ENCODE assay signal across 8 cellular contexts in genomic region chr3:64030741-64031140, GRCh38. TPM values are rescaled to one million over a fixed set of nuclear protein-coding genes. Genes with fewer than 3 reads are reported as not detected.
DNase-seq lines count a peak whose midpoint lies in the region; ATAC-seq and TF ChIP-seq lines count a peak whose summit lies in the region.

No MANE protein-coding gene starts in this region.

- peaks cover 37 to 57% of the 10 kb centered on the region in 2 donors for H3K27me3 Mint-ChIP-seq in natural killer cell (ENCODE audit: low read depth in 2 of 2)
- peaks cover 17% of the 10 kb centered on the region for H3K27me3 Mint-ChIP-seq in stimulated activated memory B cell treated with anti-CD40 and anti-IgM and Interleukin-4, amounts not matched to agents 10 μg/mL and 1 μg/mL and 100 μg/mL, for 72 hours

- peak; percentile 97 for ATAC-seq in GM21360 (IDR thresholded peaks at IDR 0.05; ENCODE audit: unreplicated experiment)
- peak; percentile 90 to 99 (median 98) for ATAC-seq in natural killer cell
- peak; percentile 97 for ATAC-seq in stimulated activated memory B cell treated with anti-CD40 and anti-IgM and Interleukin-4, amounts not matched to agents 10 μg/mL and 1 μg/mL and 100 μg/mL, for 72 hours

- peaks cover 0 to 4% (median 0%) of the 10 kb centered on the region in 4 donors for H3K9me3 ChIP-seq in esophagus muscularis mucosa

- H3K36me3 Mint-ChIP-seq in natural killer cell = no peaks in the 10 kb centered on the region
- H3K36me3 Mint-ChIP-seq in stimulated activated memory B cell treated with anti-CD40 and anti-IgM and Interleukin-4, amounts not matched to agents 10 μg/mL and 1 μg/mL and 100 μg/mL, for 72 hours = peaks cover 8% of the 10 kb centered on the region

- peak overlapping the region in 1 of 2 donors; percentile 59 for H3K27ac Mint-ChIP-seq in natural killer cell
- H3K27ac Mint-ChIP-seq in stimulated activated memory B cell treated with anti-CD40 and anti-IgM and Interleukin-4, amounts not matched to agents 10 μg/mL and 1 μg/mL and 100 μg/mL, for 72 hours = peak overlapping the region; percentile 76

- intact Hi-C loops in esophagus muscularis mucosa (cut with DNase I) (loop anchor here (1.0 to 10.0 kb wide), 4 partner anchors 132 to 454 kb away; no protein-coding TSS in a partner anchor), natural killer cell (cut with micrococcal nuclease) (loop anchor here (10.0 kb wide), 1 partner anchor 1704 kb away; no protein-coding TSS in a partner anchor)

- TF ChIP-seq POLR2A in esophagus muscularis mucosa (IDR thresholded peaks at IDR 0.05; ENCODE audit: low read depth) = no peak

- peak overlapping the region; percentile 19 to 42 (median 34) for H3K4me3 ChIP-seq in esophagus muscularis mucosa

- DNase-seq in COLO668 (lab: John Stamatoyannopoulos, UW; ENCODE audit: unreplicated experiment) (peak; percentile 68), HS-27A (ENCODE audit: low read depth) (peak; percentile 40), NOMO-1 treated with dmso at 0.1 percent for 144 hours (lab: John Stamatoyannopoulos, UW; ENCODE audit: unreplicated experiment) (peak; percentile 12), activated T-cell treated with anti-CD3 and anti-CD28 coated beads for 4 hours (peak; percentile 74), esophagus muscularis mucosa (ENCODE audit: extremely low spot score) (no peak), natural killer cell (peak; percentile 52)

- H3K4me3 Mint-ChIP-seq in natural killer cell = peak overlapping the region; percentile 86
- peak overlapping the region; percentile 82 for H3K4me3 Mint-ChIP-seq in stimulated activated memory B cell treated with anti-CD40 and anti-IgM and Interleukin-4, amounts not matched to agents 10 μg/mL and 1 μg/mL and 100 μg/mL, for 72 hours

- TF ChIP-seq CTCF in esophagus muscularis mucosa (IDR thresholded peaks at IDR 0.05) = peak; percentile 90 to 93 (median 90)
- TF ChIP-seq CTCF in natural killer cell (IDR thresholded peaks at IDR 0.05) = peak; percentile 80

- 5% methylated on average over 16 of the region's 16 CpGs for WGBS in esophagus muscularis mucosa

- no peaks in the 10 kb centered on the region for H3K27me3 ChIP-seq in esophagus muscularis mucosa

- H3K27ac ChIP-seq in esophagus muscularis mucosa (replicated peaks in 1 of 4) = peak overlapping the region in 2 of 4 donors; percentile 33 to 62

- H3K36me3 ChIP-seq in esophagus muscularis mucosa = no peaks in the 10 kb centered on the region

- H3K4me1 Mint-ChIP-seq in natural killer cell = peaks cover 0 to 4% of the 10 kb centered on the region in 2 donors
- peaks cover 6% of the 10 kb centered on the region for H3K4me1 Mint-ChIP-seq in stimulated activated memory B cell treated with anti-CD40 and anti-IgM and Interleukin-4, amounts not matched to agents 10 μg/mL and 1 μg/mL and 100 μg/mL, for 72 hours

- no peak for TF ChIP-seq EP300 in esophagus muscularis mucosa (IDR thresholded peaks at IDR 0.05)

- H3K9me3 Mint-ChIP-seq in natural killer cell = no peaks in the 10 kb centered on the region
- H3K9me3 Mint-ChIP-seq in stimulated activated memory B cell treated with anti-CD40 and anti-IgM and Interleukin-4, amounts not matched to agents 10 μg/mL and 1 μg/mL and 100 μg/mL, for 72 hours = peaks cover 5% of the 10 kb centered on the region

- H3K4me1 ChIP-seq in esophagus muscularis mucosa = peaks cover 0 to 23% (median 19%) of the 10 kb centered on the region in 4 donors

RNA-seq across cellular contexts. Expression of gene PSMD6, which starts 7.4 kb away (rescaled TPM):
- total RNA-seq in esophagus muscularis mucosa = 10 to 100 TPM; 64.5 to 78.2 (median 70.7) TPM
- total RNA-seq in natural killer cell = 100 to 1,000 TPM in 2 of 3 donors, 10 to 100 TPM in 1; 84.4 to 105 (median 102) TPM
